ENCODE assay signal across 8 cellular contexts in the genomic region with DNA sequence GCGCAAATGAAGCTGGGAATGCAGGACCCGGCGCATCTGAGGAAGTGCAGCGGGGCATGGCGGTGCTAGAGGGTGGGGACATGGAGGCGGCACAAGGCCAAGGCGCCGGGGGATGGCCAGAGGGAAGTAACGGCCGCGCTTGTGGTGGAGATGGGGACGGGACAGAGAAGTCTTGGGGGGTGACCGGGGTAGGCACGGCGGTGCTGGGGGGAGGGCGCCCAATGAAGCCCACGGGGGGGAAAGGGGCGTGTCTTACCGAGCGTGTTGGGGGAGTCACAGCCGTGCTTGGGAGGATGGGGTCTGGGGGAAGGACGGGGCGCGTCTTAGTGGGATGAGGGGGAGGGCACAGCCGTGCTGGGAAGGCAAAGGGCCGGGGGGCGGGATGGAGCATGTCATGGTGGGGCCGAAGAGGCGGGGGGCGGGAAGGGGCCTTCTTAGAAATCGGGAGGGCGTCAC. TPM values are rescaled to one million over a fixed set of nuclear protein-coding genes. Genes with fewer than 3 reads are reported as not detected.
DNase-seq lines count a peak whose midpoint lies in the region; ATAC-seq and TF ChIP-seq lines count a peak whose summit lies in the region.

No MANE protein-coding gene starts in this region.

- no peaks in the 10 kb centered on the region for H3K27me3 ChIP-seq in skeletal muscle satellite cell (ENCODE audit: control insufficient read depth, insufficient read depth, low read length)

- peak overlapping the region; percentile 94 for H3K4me2 ChIP-seq in skeletal muscle satellite cell (ENCODE audit: low read length)

- H3K9me3 ChIP-seq in iPS-18c (ENCODE audit: control insufficient read depth, insufficient read depth, low read length): no peaks in the 10 kb centered on the region
- H3K9me3 ChIP-seq in skeletal muscle satellite cell (replicated peaks; ENCODE audit: low read length): peaks cover 5% of the 10 kb centered on the region

- in situ Hi-C loops in astrocyte of the cerebellum (cut with HindIII; ENCODE audit: low sequenced_read_pairs): loop anchor here (5.0 kb wide), 1 partner anchor 56 kb away; no protein-coding TSS in a partner anchor

- H3K9ac ChIP-seq in skeletal muscle satellite cell (ENCODE audit: low read depth, low read length): peak overlapping the region; percentile 74

- DNase-seq in HFF-Myc (ENCODE audit: extremely low read depth, low read depth) (peak; percentile 5), astrocyte of the cerebellum (ENCODE audit: low read depth) (peak; percentile 31), GOT3 (lab: John Stamatoyannopoulos, UW) (no peak)
- DNase-seq in central memory CD4-positive, alpha-beta T cell: no peak

- no peaks in the 10 kb centered on the region for H3K4me1 ChIP-seq in skeletal muscle satellite cell (ENCODE audit: control insufficient read depth, insufficient read depth, low read length)

- peak overlapping the region; percentile 52 for H3K4me3 ChIP-seq in HFF-Myc (replicated peaks; ENCODE audit: low read depth, low read length)
- peak overlapping the region; percentile 67 for H3K4me3 ChIP-seq in astrocyte of the cerebellum (ENCODE audit: low read depth, low read length)
- peak overlapping the region; percentile 50 for H3K4me3 ChIP-seq in iPS-18c (ENCODE audit: insufficient read depth, low read depth, low read length)
- peak overlapping the region; percentile 95 for H3K4me3 ChIP-seq in skeletal muscle satellite cell (ENCODE audit: low read length)

- no peaks in the 10 kb centered on the region for H3K36me3 ChIP-seq in skeletal muscle satellite cell (ENCODE audit: insufficient read depth, low read length)

- no peak for ATAC-seq in HG03097 (IDR thresholded peaks at IDR 0.05; ENCODE audit: low FRiP score, unreplicated experiment)
- ATAC-seq in HG02588 (IDR thresholded peaks at IDR 0.05; ENCODE audit: unreplicated experiment): no peak

- TF ChIP-seq CTCF in HFF-Myc (IDR thresholded peaks at IDR 0.05; ENCODE audit: low read depth, low read length, missing control alignments) (no peak), astrocyte of the cerebellum (IDR thresholded peaks at IDR 0.05; ENCODE audit: low read depth, low read length, missing control alignments) (no peak)

RNA-seq across cellular contexts. Expression of gene ARSD, which starts 1.0 kb away (rescaled TPM):
- total RNA-seq in skeletal muscle satellite cell (2012; rRNA removed): 7.9 and 11.1 TPM in 2 replicates

Comparison
In these comparisons a context has a peak if more than half of its experiments do, and no peak if none do; other contexts are left out.
1. DNase-seq: peak in HFF-Myc (single experiment) and astrocyte of the cerebellum (single experiment); none in central memory CD4-positive, alpha-beta T cell (single experiment) and GOT3 (single experiment).
2. Peak in every context shown above with its lines, with median percentiles within 50 percentile points of each other: H3K4me3 ChIP-seq.